ENCODE assay signal across 10 cellular contexts in genomic region chr9:121765021-121765950, GRCh38.
DNase-seq lines count a peak whose midpoint lies in the region; ATAC-seq and TF ChIP-seq lines count a peak whose summit lies in the region.
"Had no signal": no experiment of that assay in that cellular context is flagged by ENCODE, and none has a peak within 500 bp of the region (broad histone marks: within the 10 kb centered on the region; RNA-seq: fewer than 3 reads in every experiment).

No MANE protein-coding gene starts in this region.

- 74% methylated on average over 8 of the region's 8 CpGs for WGBS in hepatocyte (ENCODE audit: low lambda C conversion rate, missing lambda C conversion rate)

- H3K27me3 ChIP-seq in hepatocyte, result no peaks in the 10 kb centered on the region
- H3K27me3 ChIP-seq: thyroid gland had no signal

- no peaks in the 10 kb centered on the region for H3K36me3 ChIP-seq in hepatocyte (replicated peaks; ENCODE audit: insufficient read depth, low read depth)

- H3K4me3 ChIP-seq in cardiac fibroblast (replicated peaks in 1 of 2; ENCODE audit: low read depth in 2 of 2, low read length in 2 of 2) (no peak overlapping the region), hepatocyte (no peak overlapping the region)
- H3K4me3 ChIP-seq: thyroid gland had no signal

- ATAC-seq in omental fat pad (ENCODE audit: low FRiP score) (no peak), HG03039 (IDR thresholded peaks at IDR 0.05; ENCODE audit: unreplicated experiment) (no peak), GM18909 (IDR thresholded peaks at IDR 0.05; ENCODE audit: poor library complexity, unreplicated experiment) (no peak)

- H3K9me2 ChIP-seq in hepatocyte (replicated peaks; ENCODE audit: insufficient read depth), result no peaks in the 10 kb centered on the region

- H4K20me1 ChIP-seq in hepatocyte (ENCODE audit: insufficient read depth, poor library complexity, severe bottlenecking), result peaks cover 3% of the 10 kb centered on the region

- H3K4me1 ChIP-seq in hepatocyte (ENCODE audit: insufficient read depth), result peaks cover 4% of the 10 kb centered on the region

- no peak overlapping the region for H3K4me2 ChIP-seq in hepatocyte

- H3K79me2 ChIP-seq in hepatocyte, result no peaks in the 10 kb centered on the region

- no peaks in the 10 kb centered on the region for H3K9me3 ChIP-seq in hepatocyte (ENCODE audit: low read depth)
- H3K9me3 ChIP-seq: thyroid gland had no signal

- peak overlapping the region; percentile 46 for H3K27ac ChIP-seq in hepatocyte

- peak; percentile 40 for DNase-seq in HK-2 (ENCODE audit: unreplicated experiment)
- DNase-seq in cardiac fibroblast (ENCODE audit: low read depth in 2 of 2), result peak; percentile 49 to 57
- DNase-seq in hepatocyte (ENCODE audit: low spot score), result peak; percentile 50
- peak; percentile 44 for DNase-seq in stromal cell of bone marrow (ENCODE audit: low read depth)
- DNase-seq in dedifferentiated amniotic fluid mesenchymal stem cell (ENCODE audit: extremely low spot score), result no peak
- DNase-seq in omental fat pad (ENCODE audit: low spot score), result no peak
- DNase-seq: small intestine had no signal

- no peak for TF ChIP-seq CTCF in cardiac fibroblast (IDR thresholded peaks at IDR 0.05; ENCODE audit: low read depth, low read length)
- no peak for TF ChIP-seq CTCF in hepatocyte (IDR thresholded peaks at IDR 0.05; ENCODE audit: poor library complexity)
- TF ChIP-seq CTCF in omental fat pad (IDR thresholded peaks at IDR 0.05), result no peak

- H2AFZ ChIP-seq in hepatocyte, result no peak overlapping the region

Comparison
In these comparisons a context has a peak if more than half of its experiments do, and no peak if none do; other contexts are left out.
1. DNase-seq: peak in HK-2 (single experiment), cardiac fibroblast (2 of 2), hepatocyte (single experiment) and stromal cell of bone marrow (single experiment); none in dedifferentiated amniotic fluid mesenchymal stem cell (single experiment) and omental fat pad (single experiment).